ENCODE assay signal across 13 cellular contexts in genomic region chr11:10868375-10868774, GRCh38.
"Had no signal": no experiment of that assay in that cellular context is flagged by ENCODE, and none has a peak within 500 bp of the region (broad histone marks: within the 10 kb centered on the region; RNA-seq: fewer than 3 reads in every experiment).

No MANE protein-coding gene starts in this region.

- ATAC-seq: gastroesophageal sphincter, heart right ventricle, left colon, right lobe of liver had no signal

- H3K36me3 ChIP-seq: gastroesophageal sphincter, heart right ventricle, neural progenitor cell, right lobe of liver had no signal

- H3K4me3 ChIP-seq: gastroesophageal sphincter, heart right ventricle, neural progenitor cell, right lobe of liver, stomach, testis had no signal

- H3K4me1 ChIP-seq: neural progenitor cell, right lobe of liver, testis had no signal

- DNase-seq: activated CD4-positive, alpha-beta memory T cell treated with anti-CD3 and anti-CD28 coated beads for 36 hours; activated CD4-positive, alpha-beta T cell treated with anti-CD3 and anti-CD28 coated beads for 1 hour; activated naive CD4-positive, alpha-beta T cell; activated T-cell treated with anti-CD3 and anti-CD28 coated beads, Interleukin-2, amount 50 U/mL, for 48 hours; heart right ventricle; left colon; naive B cell; right lobe of liver; stomach; testis had no signal

- H3K27me3 ChIP-seq: gastroesophageal sphincter, heart right ventricle, neural progenitor cell, right lobe of liver, stomach, testis had no signal

- H3K9me3 ChIP-seq: right lobe of liver, testis had no signal

- H3K27ac ChIP-seq: epithelial cell of prostate, neural progenitor cell, right lobe of liver, stomach, testis had no signal
